ENCODE assay signal across 10 cellular contexts in the genomic region with DNA sequence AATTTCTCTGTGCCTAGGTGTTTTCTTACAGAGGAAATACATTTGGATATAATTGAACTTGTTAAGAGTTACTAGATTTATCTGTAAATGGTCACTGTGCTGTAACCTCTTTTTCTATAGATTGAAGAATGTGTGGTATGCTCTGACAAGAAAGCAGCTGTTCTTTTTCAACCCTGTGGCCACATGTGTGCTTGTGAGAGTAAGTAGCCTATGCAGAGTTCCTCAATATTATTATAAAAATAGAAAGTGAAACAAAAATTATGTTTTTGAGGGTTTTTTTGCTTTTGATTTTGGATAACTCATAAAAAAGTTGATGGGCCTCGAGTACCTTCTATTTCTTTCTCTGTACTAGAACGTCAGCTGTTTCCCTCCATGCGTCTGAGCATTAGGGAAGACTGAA.
DNase-seq lines count a peak whose midpoint lies in the region; ATAC-seq and TF ChIP-seq lines count a peak whose summit lies in the region.
"Had no signal": no experiment of that assay in that cellular context is flagged by ENCODE, and none has a peak within 500 bp of the region (broad histone marks: within the 10 kb centered on the region; RNA-seq: fewer than 3 reads in every experiment).

No MANE protein-coding gene starts in this region.

- no peaks in the 10 kb centered on the region for H3K4me1 ChIP-seq in DND-41 (ENCODE audit: insufficient read depth, low read length)

- no peak overlapping the region for H3K9ac ChIP-seq in DND-41 (ENCODE audit: low read depth, low read length)

- no peak overlapping the region for H2AFZ ChIP-seq in DND-41 (ENCODE audit: low read depth, low read length)

- H3K79me2 ChIP-seq in DND-41 (ENCODE audit: insufficient read depth, low read length), result no peaks in the 10 kb centered on the region

- H3K4me2 ChIP-seq in DND-41 (ENCODE audit: insufficient read depth, low read length), result no peak overlapping the region

- DNase-seq in DND-41 (no peak), brain microvascular endothelial cell (peak; percentile 23)
- no peak for DNase-seq in stimulated activated CD4-positive, alpha-beta T cell treated with anti-CD3 and anti-CD28 coated beads, Interleukin-2, amount 100 ng/mL, for 24 hours
- no peak for DNase-seq in activated effector memory CD4-positive, alpha-beta T cell treated with Interleukin-2 at 50 U/mL for 16 hours
- DNase-seq in stimulated activated naive CD4-positive, alpha-beta T cell treated with Interleukin-2 at 50 U/mL for 16 hours (lab: John Stamatoyannopoulos, UW), result no peak
- no peak for DNase-seq in activated CD4-positive, alpha-beta T cell treated with anti-CD3 and anti-CD28 coated beads for 1 hour
- DNase-seq: DMS153 had no signal

- no peaks in the 10 kb centered on the region for H3K27me3 ChIP-seq in DND-41 (ENCODE audit: insufficient read depth, low read length, poor library complexity)
- H3K27me3 ChIP-seq in brain microvascular endothelial cell (replicated peaks), result no peaks in the 10 kb centered on the region

- H3K36me3 ChIP-seq in DND-41 (ENCODE audit: insufficient read depth, low read length), result peaks cover 29% of the 10 kb centered on the region; the same call in 1 of the 2 replicates
- H3K36me3 ChIP-seq in brain microvascular endothelial cell (replicated peaks), result peaks cover 2% of the 10 kb centered on the region

- H4K20me1 ChIP-seq in DND-41 (ENCODE audit: insufficient read depth, low read length), result no peaks in the 10 kb centered on the region

- peak; percentile 49; the same call in 1 of the 3 replicates for ATAC-seq in DND-41 (ENCODE audit: insufficient read depth, low read depth)
- ATAC-seq in GM19372 (IDR thresholded peaks at IDR 0.05; ENCODE audit: low read depth, unreplicated experiment), result peak; percentile 86
- ATAC-seq in HG03095 (IDR thresholded peaks at IDR 0.05; ENCODE audit: unreplicated experiment), result peak; percentile 92
- ATAC-seq: WTC11 had no signal

- in situ Hi-C loops in brain microvascular endothelial cell (cut with HindIII; ENCODE audit: low pct_ligation_motif_present, low sequenced_read_pairs), result no loop called here

- H3K9me3 ChIP-seq in DND-41 (ENCODE audit: insufficient read depth, low read length, severe bottlenecking), result no peaks in the 10 kb centered on the region

- H3K27ac ChIP-seq in DND-41 (ENCODE audit: low read length), result no peak overlapping the region
- no peak overlapping the region for H3K27ac ChIP-seq in brain microvascular endothelial cell

- no peak overlapping the region for H3K4me3 ChIP-seq in DND-41 (ENCODE audit: low read depth in 1 of 2, low read length in 2 of 2)
- H3K4me3 ChIP-seq in brain microvascular endothelial cell (ENCODE audit: low read depth, low read length), result no peak overlapping the region

- TF ChIP-seq CTCF in DND-41 (IDR thresholded peaks at IDR 0.05; ENCODE audit: borderline replicate concordance, extremely low read depth, low read length, poor library complexity, severe bottlenecking) (no peak), brain microvascular endothelial cell (IDR thresholded peaks at IDR 0.05; ENCODE audit: low read depth, low read length, missing control alignments) (no peak)
